In genomic region chr16:83113317-83113716, GRCh38 we compare ENCODE assay signal across 8 cellular contexts.
DNase-seq lines count a peak whose midpoint lies in the region; ATAC-seq and TF ChIP-seq lines count a peak whose summit lies in the region.

No MANE protein-coding gene starts in this region.

- no peaks in the 10 kb centered on the region for H3K79me2 ChIP-seq in GM23338 (replicated peaks; ENCODE audit: insufficient read depth)

- H3K4me3 ChIP-seq in A673 (ENCODE audit: low read depth, low read length, poor library complexity, severe bottlenecking) (no peak overlapping the region), GM23338 (no peak overlapping the region), iPS-15b (ENCODE audit: low read depth, low read length) (peak overlapping the region; percentile 22)

- H3K27me3 ChIP-seq in A673 (replicated peaks; ENCODE audit: insufficient read depth, low read depth, low read length, poor library complexity) (peaks cover 67% of the 10 kb centered on the region), GM23338 (ENCODE audit: insufficient read depth) (no peaks in the 10 kb centered on the region), iPS-15b (ENCODE audit: control insufficient read depth, insufficient read depth, low read length) (no peaks in the 10 kb centered on the region)

- ATAC-seq in GM23338 (peak; percentile 91), T-helper 17 cell (no peak), GM19023 (IDR thresholded peaks at IDR 0.05; ENCODE audit: unreplicated experiment) (no peak), GM19324 (IDR thresholded peaks at IDR 0.05; ENCODE audit: low FRiP score, unreplicated experiment) (no peak)
- ATAC-seq in activated T-helper 17 cell treated with anti-CD3 and anti-CD28 coated beads, Interleukin-2, amount 50 U/mL, for 72 hours (replicated peaks) = peak; percentile 47

- TF ChIP-seq CTCF in A673 (conservative IDR thresholded peaks at IDR 0.05; ENCODE audit: low read depth, low read length) = peak; percentile 75
- peak; percentile 78 to 84 for TF ChIP-seq CTCF in GM23338 (conservative IDR thresholded peaks at IDR 0.05; ENCODE audit: low read depth in 2 of 2)

- no peak overlapping the region; the same call in 1 of the 2 replicates for H3K27ac Mint-ChIP-seq in GM23338
- H3K27ac Mint-ChIP-seq in activated T-helper 17 cell treated with anti-CD3 and anti-CD28 coated beads, Interleukin-2, amount 50 U/mL, for 72 hours = no peak overlapping the region
- no peak overlapping the region for H3K27ac Mint-ChIP-seq in T-helper 17 cell

- H3K36me3 ChIP-seq in A673 (ENCODE audit: insufficient read depth, low read length, poor library complexity, severe bottlenecking) (no peaks in the 10 kb centered on the region), GM23338 (ENCODE audit: insufficient read depth) (no peaks in the 10 kb centered on the region), iPS-15b (ENCODE audit: control insufficient read depth, insufficient read depth, low read length) (no peaks in the 10 kb centered on the region)

- no peaks in the 10 kb centered on the region for H3K9me3 Mint-ChIP-seq in GM23338
- H3K9me3 Mint-ChIP-seq in activated T-helper 17 cell treated with anti-CD3 and anti-CD28 coated beads, Interleukin-2, amount 50 U/mL, for 72 hours = no peaks in the 10 kb centered on the region

- DNase-seq in A673 (ENCODE audit: low spot score) (peak; percentile 42), GM23338 (ENCODE audit: low spot score) (peak; percentile 66), T-helper 17 cell (no peak), islet precursor cell (no peak)

- H3K9me2 ChIP-seq in GM23338 (ENCODE audit: insufficient read depth) = no peaks in the 10 kb centered on the region

- H3K27ac ChIP-seq in A673 (ENCODE audit: low read depth, low read length, poor library complexity, severe bottlenecking) (no peak overlapping the region), GM23338 (ENCODE audit: low read depth) (no peak overlapping the region)

- intact Hi-C loops in A673 (cut with micrococcal nuclease; ENCODE audit: unreplicated experiment) = loop anchor here (2.0 kb wide), 1 partner anchor 333 kb away; no protein-coding TSS in a partner anchor

- H3K27me3 Mint-ChIP-seq in GM23338 (ENCODE audit: insufficient read depth, low read depth, poor library complexity) = no peaks in the 10 kb centered on the region
- peaks cover 12% of the 10 kb centered on the region for H3K27me3 Mint-ChIP-seq in activated T-helper 17 cell treated with anti-CD3 and anti-CD28 coated beads, Interleukin-2, amount 50 U/mL, for 72 hours
- peaks cover 24% of the 10 kb centered on the region for H3K27me3 Mint-ChIP-seq in T-helper 17 cell

- POLR2A ChIA-PET in A673 (lab: Charles Lee; ENCODE audit: low non-redundant PET) = no interaction called here

- no peak overlapping the region for H3K9ac ChIP-seq in iPS-15b (ENCODE audit: low read depth, low read length)

- H2AFZ ChIP-seq in GM23338 = no peak overlapping the region; the same call in 1 of the 2 replicates

- no peaks in the 10 kb centered on the region for H3K36me3 Mint-ChIP-seq in GM23338 (ENCODE audit: low read depth)
- no peaks in the 10 kb centered on the region for H3K36me3 Mint-ChIP-seq in activated T-helper 17 cell treated with anti-CD3 and anti-CD28 coated beads, Interleukin-2, amount 50 U/mL, for 72 hours (ENCODE audit: low read depth)
- H3K36me3 Mint-ChIP-seq in T-helper 17 cell (ENCODE audit: low read depth) = peaks cover 2% of the 10 kb centered on the region

- H3K4me3 Mint-ChIP-seq in GM23338 = no peak overlapping the region
- H3K4me3 Mint-ChIP-seq in activated T-helper 17 cell treated with anti-CD3 and anti-CD28 coated beads, Interleukin-2, amount 50 U/mL, for 72 hours = no peak overlapping the region
- H3K4me3 Mint-ChIP-seq in T-helper 17 cell = no peak overlapping the region

- no peaks in the 10 kb centered on the region for H3F3A ChIP-seq in GM23338 (replicated peaks; ENCODE audit: low read depth)

- H3K9me3 ChIP-seq in A673 (ENCODE audit: low read depth, low read length, poor library complexity, severe bottlenecking) (no peaks in the 10 kb centered on the region), iPS-15b (ENCODE audit: control insufficient read depth, insufficient read depth, low read length) (no peaks in the 10 kb centered on the region), T-helper 17 cell (ENCODE audit: control insufficient read depth, low read length, poor library complexity, severe bottlenecking) (no peaks in the 10 kb centered on the region)

- H3K4me2 ChIP-seq in GM23338 = no peak overlapping the region

- H3K4me1 ChIP-seq in A673 (ENCODE audit: insufficient read depth, low read length, poor library complexity, severe bottlenecking) (no peaks in the 10 kb centered on the region), GM23338 (ENCODE audit: insufficient read depth) (peaks cover 19% of the 10 kb centered on the region), iPS-15b (ENCODE audit: control insufficient read depth, insufficient read depth, low read length) (no peaks in the 10 kb centered on the region)

- no peaks in the 10 kb centered on the region for H4K20me1 ChIP-seq in GM23338 (replicated peaks; ENCODE audit: insufficient read depth)

- CTCF ChIA-PET in A673 (lab: Charles Lee) = interaction anchor here (0.8 kb wide), 1 partner anchor 102 kb away, joined by 3 read pairs; no protein-coding TSS in a partner anchor

- BruUV-seq in A673 (replicated peaks; lab: Mats Ljungman, UMichigan) = no TSS peak

- H3K4me1 Mint-ChIP-seq in GM23338 = peaks cover 17% of the 10 kb centered on the region
- no peaks in the 10 kb centered on the region for H3K4me1 Mint-ChIP-seq in activated T-helper 17 cell treated with anti-CD3 and anti-CD28 coated beads, Interleukin-2, amount 50 U/mL, for 72 hours
- H3K4me1 Mint-ChIP-seq in T-helper 17 cell = no peaks in the 10 kb centered on the region

TF ChIP-seq in GM23338, 12 proteins besides CTCF, POLR2A, EP300 and RAD21 (continues in another document):
- TF ChIP-seq ZNF114 (CRISPR knock-in tag; IDR thresholded peaks at IDR 0.05) (no peak), ZNF331 (CRISPR knock-in tag; IDR thresholded peaks at IDR 0.05; ENCODE audit: low read depth) (no peak), ETS1 (IDR thresholded peaks at IDR 0.05) (no peak), EZH2 (IDR thresholded peaks at IDR 0.05; ENCODE audit: low read depth, unreplicated experiment) (no peak), STAT1 (IDR thresholded peaks at IDR 0.05; ENCODE audit: unreplicated experiment) (no peak), EZH2phosphoT487 (IDR thresholded peaks at IDR 0.05; ENCODE audit: unreplicated experiment) (no peak)

Comparison
In these comparisons a context has a peak if more than half of its experiments do, and no peak if none do; other contexts are left out.
1. DNase-seq: peak in A673 (single experiment) and GM23338 (single experiment); none in T-helper 17 cell (0 of 3) and islet precursor cell (single experiment).
2. ATAC-seq: peak in GM23338 (single experiment) and activated T-helper 17 cell treated with anti-CD3 and anti-CD28 coated beads, Interleukin-2, amount 50 U/mL, for 72 hours (single experiment); none in T-helper 17 cell (single experiment), GM19023 (single experiment) and GM19324 (single experiment).